ENCODE assay signal across 11 cellular contexts in the genomic region with DNA sequence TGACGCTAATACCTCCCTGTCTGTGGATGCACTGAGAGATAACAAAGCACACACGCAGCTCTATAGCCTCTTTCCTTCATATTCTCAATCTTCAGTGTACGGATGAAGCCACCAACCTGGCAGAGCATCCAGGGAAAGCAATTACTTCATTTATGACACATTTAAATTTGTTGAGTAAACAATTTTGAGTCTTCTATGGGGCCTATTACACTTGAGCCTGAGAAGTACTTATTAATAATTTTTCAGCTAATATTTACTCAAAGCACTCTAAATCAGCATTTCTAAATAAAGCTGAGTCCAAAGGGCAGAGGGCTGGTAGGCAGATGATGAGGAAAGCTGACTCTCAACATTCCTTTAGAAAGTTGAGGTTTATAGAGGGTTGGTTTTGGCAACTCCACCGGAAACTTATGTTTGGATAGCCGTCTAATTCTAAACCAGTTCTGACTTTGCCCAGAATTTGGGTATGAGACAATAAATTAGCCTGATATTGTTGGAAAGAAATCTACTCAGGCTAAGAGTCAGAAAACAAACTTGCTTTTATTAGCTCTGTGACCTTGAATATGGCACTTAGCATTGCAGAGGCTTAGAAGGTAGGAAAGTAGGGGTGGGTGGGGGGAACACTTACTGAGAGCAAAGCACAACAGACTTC.
DNase-seq lines count a peak whose midpoint lies in the region; ATAC-seq and TF ChIP-seq lines count a peak whose summit lies in the region.
"Had no signal": no experiment of that assay in that cellular context is flagged by ENCODE, and none has a peak within 500 bp of the region (broad histone marks: within the 10 kb centered on the region; RNA-seq: fewer than 3 reads in every experiment).

No MANE protein-coding gene starts in this region.

- H3K36me3 ChIP-seq in lung (ENCODE audit: control insufficient read depth in 2 of 2, insufficient read depth in 2 of 2, low read length in 2 of 2): no peaks in the 10 kb centered on the region

- H3K4me3 Mint-ChIP-seq in chondrocyte (ENCODE audit: unreplicated experiment): no peak overlapping the region
- no peak overlapping the region for H3K4me3 Mint-ChIP-seq in H9
- no peak overlapping the region for H3K4me3 Mint-ChIP-seq in activated T-helper 1 cell treated with anti-CD3 and anti-CD28 coated beads, Interleukin-12 subunit alpha, Interleukin-12 subunit beta, Interleukin-2, Interleukin-4 antibody, amounts not matched to agents 30 ng/mL and 10 ng/mL and 1 ng/mL, durations not matched to agents 14 hours and 24 hours and 36 hours
- H3K4me3 Mint-ChIP-seq: nephron progenitor cell had no signal

- ATAC-seq in lung (ENCODE audit: insufficient read depth, low FRiP score) (peak; percentile 80), GM21360 (IDR thresholded peaks at IDR 0.05; ENCODE audit: unreplicated experiment) (no peak)

- no peak overlapping the region for H4K91ac ChIP-seq in H9 (ENCODE audit: insufficient read length, low read depth, low read length)

- H4K8ac ChIP-seq in H9 (replicated peaks; ENCODE audit: insufficient read length, low read depth, low read length): no peak overlapping the region

- no peak overlapping the region for H2BK20ac ChIP-seq in H9 (ENCODE audit: low read depth, low read length, poor library complexity, severe bottlenecking)

- no peak overlapping the region for H3K18ac ChIP-seq in H9 (ENCODE audit: insufficient read length, low read depth, low read length)

- WGBS in lung, 2 donors: 43 to 57% methylated on average over 5 of the region's 5 CpGs
- no CpG with 5 or more reads among the region's 5 CpGs for WGBS in H9 (ENCODE audit: extremely low coverage, insufficient read length, low lambda C conversion rate)

- POLR2A ChIA-PET in AG04449 (lab: Yijun Ruan, JAX): interaction anchor here (0.6 kb wide), 1 partner anchor 48 kb away, joined by 3 read pairs; no protein-coding TSS in a partner anchor

- H3K9me3 ChIP-seq in lung (ENCODE audit: control insufficient read depth in 2 of 2, insufficient read depth in 1 of 2, low read length in 1 of 2) (peaks cover 0 to 1% of the 10 kb centered on the region in 2 donors), H9 (ENCODE audit: control insufficient read depth, low read depth, low read length) (no peaks in the 10 kb centered on the region)

- H4K5ac ChIP-seq in H9 (ENCODE audit: insufficient read length, low read depth, low read length): no peak overlapping the region

- no peak overlapping the region for H3K4me2 ChIP-seq in H9 (ENCODE audit: insufficient read depth, insufficient read length, low read length)

- no peak overlapping the region for H2BK15ac ChIP-seq in H9 (ENCODE audit: low read depth, low read length)

- H3K27me3 Mint-ChIP-seq in chondrocyte (ENCODE audit: low read depth) (no peaks in the 10 kb centered on the region), H9 (ENCODE audit: low read depth) (no peaks in the 10 kb centered on the region)
- H3K27me3 Mint-ChIP-seq in activated T-helper 1 cell treated with anti-CD3 and anti-CD28 coated beads, Interleukin-12 subunit alpha, Interleukin-12 subunit beta, Interleukin-2, Interleukin-4 antibody, amounts not matched to agents 30 ng/mL and 10 ng/mL and 1 ng/mL, durations not matched to agents 14 hours and 24 hours and 36 hours (ENCODE audit: insufficient read depth): no peaks in the 10 kb centered on the region

- TF ChIP-seq CTCF in AG04449 (IDR thresholded peaks at IDR 0.05; ENCODE audit: insufficient read depth, low read length, missing control alignments) (no peak), chondrocyte (IDR thresholded peaks at IDR 0.05) (no peak), lung (IDR thresholded peaks at IDR 0.05; ENCODE audit: control extremely low read depth, extremely low read depth) (no peak), H9 (conservative IDR thresholded peaks at IDR 0.05) (no peak)

- H3K4me1 Mint-ChIP-seq in chondrocyte (ENCODE audit: low read depth) (peaks cover 53% of the 10 kb centered on the region), H9 (no peaks in the 10 kb centered on the region)
- no peaks in the 10 kb centered on the region for H3K4me1 Mint-ChIP-seq in activated T-helper 1 cell treated with anti-CD3 and anti-CD28 coated beads, Interleukin-12 subunit alpha, Interleukin-12 subunit beta, Interleukin-2, Interleukin-4 antibody, amounts not matched to agents 30 ng/mL and 10 ng/mL and 1 ng/mL, durations not matched to agents 14 hours and 24 hours and 36 hours (ENCODE audit: low read depth)
- H3K4me1 Mint-ChIP-seq: nephron progenitor cell had no signal

- no peak overlapping the region for H2AK5ac ChIP-seq in H9 (ENCODE audit: insufficient read length, low read length)

- H3K27ac ChIP-seq in lung (ENCODE audit: low read depth in 1 of 2, low read length in 1 of 2): no peak overlapping the region
- no peak overlapping the region for H3K27ac ChIP-seq in H9 (ENCODE audit: insufficient read length, low read depth, low read length)

- H2BK12ac ChIP-seq in H9 (ENCODE audit: insufficient read length, low read depth, low read length): no peak overlapping the region

- H3K4me3 ChIP-seq in AG04449 (ENCODE audit: low read depth, low read length) (no peak overlapping the region), lung (no peak overlapping the region)
- H3K4me3 ChIP-seq: dorsolateral prefrontal cortex had no signal

- intact Hi-C loops in activated T-helper 1 cell treated with anti-CD3 and anti-CD28 coated beads, Interleukin-12 subunit alpha, Interleukin-12 subunit beta, Interleukin-2, Interleukin-4 antibody, amounts not matched to agents 30 ng/mL and 10 ng/mL and 1 ng/mL, durations not matched to agents 14 hours and 24 hours and 36 hours (cut with micrococcal nuclease): no loop called here

- H3K4me1 ChIP-seq in lung (ENCODE audit: control insufficient read depth in 2 of 2, insufficient read depth in 2 of 2, low read length in 2 of 2) (peaks cover 0 to 12% of the 10 kb centered on the region in 2 donors), H9 (ENCODE audit: insufficient read depth, low read length) (no peaks in the 10 kb centered on the region)

- H3K36me3 Mint-ChIP-seq in chondrocyte (ENCODE audit: low read depth) (no peaks in the 10 kb centered on the region), H9 (ENCODE audit: insufficient read depth in 1 of 3, low read depth in 3 of 3) (no peaks in the 10 kb centered on the region)
- no peaks in the 10 kb centered on the region for H3K36me3 Mint-ChIP-seq in activated T-helper 1 cell treated with anti-CD3 and anti-CD28 coated beads, Interleukin-12 subunit alpha, Interleukin-12 subunit beta, Interleukin-2, Interleukin-4 antibody, amounts not matched to agents 30 ng/mL and 10 ng/mL and 1 ng/mL, durations not matched to agents 14 hours and 24 hours and 36 hours (ENCODE audit: low read depth)

- no peak overlapping the region for H3T11ph ChIP-seq in H9 (ENCODE audit: low read length)

- CTCF ChIA-PET in AG04449 (lab: Yijun Ruan, JAX): interaction anchor here (1.1 to 1.3 kb wide), 2 partner anchors 20 to 1018 kb away, joined by 3 to 4 read pairs; no protein-coding TSS in a partner anchor

- H4K20me1 ChIP-seq in H9 (ENCODE audit: control insufficient read depth, insufficient read depth, insufficient read length): no peaks in the 10 kb centered on the region

- H3K79me1 ChIP-seq in H9 (ENCODE audit: insufficient read depth, low read depth, low read length, poor library complexity, severe bottlenecking): no peaks in the 10 kb centered on the region

- H3K14ac ChIP-seq in H9 (ENCODE audit: insufficient read depth, low read length): no peak overlapping the region

- H3K27ac Mint-ChIP-seq in chondrocyte (ENCODE audit: unreplicated experiment): peak overlapping the region; percentile 78
- no peak overlapping the region for H3K27ac Mint-ChIP-seq in H9
- H3K27ac Mint-ChIP-seq in activated T-helper 1 cell treated with anti-CD3 and anti-CD28 coated beads, Interleukin-12 subunit alpha, Interleukin-12 subunit beta, Interleukin-2, Interleukin-4 antibody, amounts not matched to agents 30 ng/mL and 10 ng/mL and 1 ng/mL, durations not matched to agents 14 hours and 24 hours and 36 hours: no peak overlapping the region
- H3K27ac Mint-ChIP-seq: nephron progenitor cell had no signal

- H3K79me2 ChIP-seq in H9 (ENCODE audit: insufficient read depth, low read length): no peaks in the 10 kb centered on the region

- H3K56ac ChIP-seq in H9 (ENCODE audit: insufficient read length, low read depth, low read length): no peak overlapping the region

- H3K9ac ChIP-seq in H9 (ENCODE audit: extremely low read depth, insufficient read length, low read length): no peak overlapping the region

- DNase-seq in AG04449 (ENCODE audit: low read depth, low spot score): peak; percentile 74
- DNase-seq in HS-5 (ENCODE audit: low read depth): peak; percentile 2
- DNase-seq in chondrocyte (ENCODE audit: low spot score): no peak
- peak; percentile 53 for DNase-seq in lung (ENCODE audit: low spot score)
- DNase-seq in erythroblast (lab: John Stamatoyannopoulos, UW): no peak
- no peak for DNase-seq in H9
- DNase-seq in activated T-helper 1 cell treated with anti-CD3 and anti-CD28 coated beads, Interleukin-12 subunit alpha, Interleukin-12 subunit beta, Interleukin-2, Interleukin-4 antibody, amounts not matched to agents 30 ng/mL and 10 ng/mL and 1 ng/mL, durations not matched to agents 14 hours and 24 hours and 36 hours (ENCODE audit: low spot score): no peak
- DNase-seq: activated CD4-positive, CD25-positive, alpha-beta regulatory T cell; dorsolateral prefrontal cortex; nephron progenitor cell had no signal

- H3K4ac ChIP-seq in H9 (ENCODE audit: low read depth, low read length): no peak overlapping the region

- no peak for TF ChIP-seq POLR2A in erythroblast (IDR thresholded peaks at IDR 0.05; ENCODE audit: low read length)

- H3K27me3 ChIP-seq in lung (ENCODE audit: control insufficient read depth, insufficient read depth): no peaks in the 10 kb centered on the region
- no peaks in the 10 kb centered on the region; the same call in 1 of the 2 replicates for H3K27me3 ChIP-seq in H9 (ENCODE audit: insufficient read depth, low read length)
- H3K27me3 ChIP-seq: dorsolateral prefrontal cortex had no signal

- no peak overlapping the region for H2BK5ac ChIP-seq in H9 (ENCODE audit: insufficient read length, low read length)

- H2BK120ac ChIP-seq in H9 (ENCODE audit: low read depth, low read length, poor library complexity, severe bottlenecking): no peak overlapping the region

- no peaks in the 10 kb centered on the region for H3K23me2 ChIP-seq in H9 (ENCODE audit: insufficient read length, low read depth, low read length, poor library complexity, severe bottlenecking)

- peaks cover 3% of the 10 kb centered on the region for H3K9me3 Mint-ChIP-seq in chondrocyte (ENCODE audit: low read depth)
- H3K9me3 Mint-ChIP-seq in H9: no peaks in the 10 kb centered on the region
- H3K9me3 Mint-ChIP-seq in activated T-helper 1 cell treated with anti-CD3 and anti-CD28 coated beads, Interleukin-12 subunit alpha, Interleukin-12 subunit beta, Interleukin-2, Interleukin-4 antibody, amounts not matched to agents 30 ng/mL and 10 ng/mL and 1 ng/mL, durations not matched to agents 14 hours and 24 hours and 36 hours: peaks cover 30% of the 10 kb centered on the region
- H3K9me3 Mint-ChIP-seq: nephron progenitor cell had no signal

- H3K23ac ChIP-seq in H9 (ENCODE audit: insufficient read length, low read depth, low read length): no peak overlapping the region

- H2AFZ ChIP-seq in H9 (ENCODE audit: low read length): no peak overlapping the region

Comparison
In these comparisons a context has a peak if more than half of its experiments do, and no peak if none do; other contexts are left out.
1. DNase-seq: peak in AG04449 (single experiment), HS-5 (single experiment) and lung (single experiment); none in chondrocyte (single experiment), erythroblast (0 of 2), H9 (single experiment) and activated T-helper 1 cell treated with anti-CD3 and anti-CD28 coated beads, Interleukin-12 subunit alpha, Interleukin-12 subunit beta, Interleukin-2, Interleukin-4 antibody, amounts not matched to agents 30 ng/mL and 10 ng/mL and 1 ng/mL, durations not matched to agents 14 hours and 24 hours and 36 hours (single experiment).